22 cellular contexts compared by ENCODE assay signal in the genomic region with DNA sequence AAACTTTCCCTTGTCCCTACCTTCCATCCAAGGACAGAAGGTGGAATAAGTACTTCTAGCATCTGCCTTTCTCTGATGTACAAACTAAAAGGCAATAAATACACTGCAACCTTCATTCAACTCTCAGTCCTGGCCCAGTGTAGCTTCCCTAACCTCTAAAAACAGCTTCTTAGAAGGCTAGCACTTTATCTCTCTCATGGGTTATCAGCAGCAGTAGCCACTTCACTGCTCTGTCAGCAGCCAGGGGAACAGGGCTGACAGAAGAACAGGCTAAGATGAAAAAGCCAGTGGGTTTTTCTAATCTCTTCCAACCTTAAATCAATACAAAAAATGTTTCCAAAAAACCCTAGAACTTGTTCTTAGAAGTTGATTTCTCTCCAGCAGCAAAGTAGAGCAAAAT. TPM values are rescaled to one million over a fixed set of nuclear protein-coding genes. Genes with fewer than 3 reads are reported as not detected.
DNase-seq lines count a peak whose midpoint lies in the region; ATAC-seq lines count a peak whose summit lies in the region.
"Had no signal": no experiment of that assay in that cellular context is flagged by ENCODE, and none has a peak within 500 bp of the region (broad histone marks: within the 10 kb centered on the region; RNA-seq: fewer than 3 reads in every experiment).

No MANE protein-coding gene starts in this region.

- H3K27ac Mint-ChIP-seq in T-helper 2 cell treated with Interferon-gamma antibody and Interleukin-4, amounts not matched to agents 5 μg/mL and 100 μg/mL, for 36 hours, result peak overlapping the region; percentile 21
- peak overlapping the region; percentile 22 to 42 for H3K27ac Mint-ChIP-seq in T-cell
- H3K27ac Mint-ChIP-seq in central memory CD8-positive, alpha-beta T cell (ENCODE audit: low read depth), result peak overlapping the region; percentile 57
- H3K27ac Mint-ChIP-seq in memory B cell, result peak overlapping the region; percentile 72

- H3K36me3 Mint-ChIP-seq in T-helper 2 cell treated with Interferon-gamma antibody and Interleukin-4, amounts not matched to agents 5 μg/mL and 100 μg/mL, for 36 hours (ENCODE audit: low read depth), result peaks cover 62% of the 10 kb centered on the region
- peaks cover 62% of the 10 kb centered on the region for H3K36me3 Mint-ChIP-seq in T-cell
- peaks cover 59% of the 10 kb centered on the region for H3K36me3 Mint-ChIP-seq in central memory CD8-positive, alpha-beta T cell (ENCODE audit: insufficient read depth)
- H3K36me3 Mint-ChIP-seq in memory B cell, result peaks cover 39% of the 10 kb centered on the region

- ATAC-seq in T-cell (replicated peaks in 1 of 4) (no peak), memory B cell (ENCODE audit: low read depth) (no peak)
- no peak for ATAC-seq in central memory CD8-positive, alpha-beta T cell (replicated peaks; ENCODE audit: extremely low read depth, poor library complexity, severe bottlenecking)
- ATAC-seq: esophagus mucosa, gastroesophageal sphincter, left lung, Panc1, sciatic nerve had no signal

- H3K27me3 Mint-ChIP-seq in T-helper 2 cell treated with Interferon-gamma antibody and Interleukin-4, amounts not matched to agents 5 μg/mL and 100 μg/mL, for 36 hours (ENCODE audit: low read depth), result no peaks in the 10 kb centered on the region
- H3K27me3 Mint-ChIP-seq in T-cell (no peaks in the 10 kb centered on the region), memory B cell (no peaks in the 10 kb centered on the region)
- H3K27me3 Mint-ChIP-seq in central memory CD8-positive, alpha-beta T cell, result no peaks in the 10 kb centered on the region

- H3K4me3 Mint-ChIP-seq in T-helper 2 cell treated with Interferon-gamma antibody and Interleukin-4, amounts not matched to agents 5 μg/mL and 100 μg/mL, for 36 hours, result no peak overlapping the region
- H3K4me3 Mint-ChIP-seq in T-cell, result no peak overlapping the region
- no peak overlapping the region for H3K4me3 Mint-ChIP-seq in central memory CD8-positive, alpha-beta T cell
- H3K4me3 Mint-ChIP-seq in memory B cell, result no peak overlapping the region

- CTCF ChIA-PET in T-cell (lab: Charles Lee), result interaction anchor here in 1 of 2 donors (0.6 kb wide), 2 partner anchors 12 to 140 kb away, joined by 6 to 10 read pairs; no protein-coding TSS in a partner anchor

- POLR2A ChIA-PET in T-cell (lab: Charles Lee), result interaction anchor here in 1 of 2 donors (0.5 kb wide), 1 partner anchor 280 kb away, joined by 6 read pairs; no protein-coding TSS in a partner anchor

- DNase-seq in T-helper 2 cell treated with Interferon-gamma antibody and Interleukin-4, amounts not matched to agents 5 μg/mL and 100 μg/mL, for 36 hours (ENCODE audit: low spot score), result no peak
- DNase-seq in T-helper 2 cell (no peak), T-cell (no peak), memory B cell (ENCODE audit: low spot score in 2 of 2) (no peak), epidermal melanocyte (ENCODE audit: insufficient read length, low spot score) (no peak), NCI-H1930 (lab: John Stamatoyannopoulos, UW) (no peak), middle frontal gyrus (ENCODE audit: extremely low spot score, low spot score) (no peak)
- no peak for DNase-seq in central memory CD8-positive, alpha-beta T cell (ENCODE audit: low spot score in 2 of 2)
- DNase-seq: activated CD4-positive, alpha-beta T cell treated with anti-CD3 and anti-CD28 coated beads for 48 hours; adrenal gland; caudate nucleus; dorsolateral prefrontal cortex; left lung; NCI-H187; NCI-H2227 treated with DMSO at 0.1 percent for 48 hours; ovary; T1000; upper lobe of left lung had no signal

- H3K9me3 Mint-ChIP-seq in T-helper 2 cell treated with Interferon-gamma antibody and Interleukin-4, amounts not matched to agents 5 μg/mL and 100 μg/mL, for 36 hours, result no peaks in the 10 kb centered on the region
- H3K9me3 Mint-ChIP-seq in T-cell (no peaks in the 10 kb centered on the region), memory B cell (no peaks in the 10 kb centered on the region)
- no peaks in the 10 kb centered on the region for H3K9me3 Mint-ChIP-seq in central memory CD8-positive, alpha-beta T cell

- peaks cover 2% of the 10 kb centered on the region for H3K4me1 Mint-ChIP-seq in T-helper 2 cell treated with Interferon-gamma antibody and Interleukin-4, amounts not matched to agents 5 μg/mL and 100 μg/mL, for 36 hours (ENCODE audit: low read depth)
- H3K4me1 Mint-ChIP-seq in T-cell (peaks cover 27 to 33% (median 32%) of the 10 kb centered on the region in 3 donors), memory B cell (peaks cover 17% of the 10 kb centered on the region)
- H3K4me1 Mint-ChIP-seq in central memory CD8-positive, alpha-beta T cell, result peaks cover 34% of the 10 kb centered on the region

RNA-seq across cellular contexts. Expression of gene BAZ2A, which starts 13.2 kb away (rescaled TPM):
- total RNA-seq in T-cell, result 100 to 1,000 TPM; 149 to 257 (median 172) TPM

RNA-seq across cellular contexts. Expression of gene ATP5F1B, which starts 28.9 kb away (rescaled TPM):
- total RNA-seq in T-cell, result 100 to 1,000 TPM; 252 to 290 (median 283) TPM

Comparison
In these comparisons a context has a peak if more than half of its experiments do, and no peak if none do; other contexts are left out.
1. H3K27ac Mint-ChIP-seq: peak in every context shown above with its lines; median percentile 72 in memory B cell; 57 in central memory CD8-positive, alpha-beta T cell; 32 in T-cell; 21 in T-helper 2 cell treated with Interferon-gamma antibody and Interleukin-4, amounts not matched to agents 5 μg/mL and 100 μg/mL, for 36 hours.